ENCODE assay signal across 12 cellular contexts in the genomic region with DNA sequence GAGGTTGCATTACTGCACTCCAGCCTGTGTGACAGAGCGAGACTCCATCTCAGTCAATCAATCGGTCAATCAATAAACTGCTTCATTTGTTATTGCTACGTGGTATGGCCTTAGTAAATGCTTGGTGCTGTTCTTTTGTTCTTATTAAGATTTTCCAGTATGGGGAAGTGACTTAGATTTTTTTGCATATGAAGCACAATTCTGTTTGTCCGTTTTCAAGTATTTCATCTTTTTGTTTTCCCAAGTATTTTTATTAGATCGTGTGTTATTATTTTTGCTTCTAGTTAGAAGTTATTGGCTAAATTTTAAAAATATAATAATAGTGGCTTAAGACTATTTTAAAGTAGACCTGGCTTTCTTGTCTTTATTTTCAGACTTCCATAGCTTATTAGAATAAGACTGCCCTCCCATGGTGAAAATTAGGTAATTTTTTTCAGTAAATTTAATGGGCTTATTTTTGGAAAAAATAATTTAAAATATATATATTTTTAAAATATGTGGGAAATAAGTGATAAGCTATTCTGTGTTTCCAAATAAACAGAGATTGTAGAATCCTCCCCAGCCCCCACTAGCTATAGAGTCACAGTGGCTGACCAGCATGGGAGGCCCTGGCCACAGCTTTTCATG. TPM values are rescaled to one million over a fixed set of nuclear protein-coding genes. Genes with fewer than 3 reads are reported as not detected.
A peak's percentile ranks its signal among the peaks of the same experiment; 100 is the strongest.
DNase-seq lines count a peak whose midpoint lies in the region; ATAC-seq, FAIRE-seq and TF ChIP-seq lines count a peak whose summit lies in the region.
"Had no signal": no experiment of that assay in that cellular context is flagged by ENCODE, and none has a peak within 500 bp of the region (broad histone marks: within the 10 kb centered on the region; RNA-seq: fewer than 3 reads in every experiment).

No MANE protein-coding gene starts in this region.

- CTCF ChIA-PET in HEK293 (lab: Yijun Ruan, JAX): interaction anchor here (0.6 to 2.7 kb wide), 11 partner anchors 10 to 300 kb away, joined by 3 to 15 read pairs (median 4); a partner anchor contains a TSS

- H3K27ac ChIP-seq in HEK293 (ENCODE audit: extremely low read depth, low read depth, low read length): no peak overlapping the region
- H3K27ac ChIP-seq in left lung: no peak overlapping the region

- H3K9me3 ChIP-seq in HEK293 (ENCODE audit: control insufficient read depth, insufficient read depth, low read depth, low read length): no peaks in the 10 kb centered on the region
- no peaks in the 10 kb centered on the region for H3K9me3 ChIP-seq in left lung
- H3K9me3 ChIP-seq: tibial artery had no signal

- in situ Hi-C loops in astrocyte of the spinal cord (cut with HindIII; ENCODE audit: low sequenced_read_pairs): no loop called here

- DNase-seq in AML-193 (lab: John Stamatoyannopoulos, UW) (peak; percentile 27 to 34), astrocyte of the spinal cord (ENCODE audit: low read depth, low spot score) (peak; percentile 52), lung microvascular endothelial cell (ENCODE audit: low read depth in 2 of 2) (peak; percentile 23 to 47), left lung (no peak), urothelium cell line (ENCODE audit: low spot score) (no peak)
- DNase-seq: activated gamma-delta T cell; stimulated activated CD4-positive, alpha-beta T cell treated with anti-CD3 and anti-CD28 coated beads, Interleukin-12 subunit alpha, Interleukin-12 subunit beta, amount 100 ng/mL, for 4 hours; T-cell; tibial artery had no signal

- POLR2A ChIA-PET in HEK293 (lab: Yijun Ruan, JAX): no interaction called here

- H3K4me3 ChIP-seq in HEK293 (ENCODE audit: low read depth, low read length) (no peak overlapping the region), astrocyte of the spinal cord (ENCODE audit: low read depth, low read length) (no peak overlapping the region), left lung (no peak overlapping the region)
- H3K4me3 ChIP-seq: tibial artery had no signal

- H3K27me3 ChIP-seq in left lung: no peaks in the 10 kb centered on the region
- H3K27me3 ChIP-seq: tibial artery had no signal

- no peak for TF ChIP-seq CTCF in HEK293 (tag by site-specific recombination; IDR thresholded peaks at IDR 0.05)
- no peak for TF ChIP-seq CTCF in astrocyte of the spinal cord (IDR thresholded peaks at IDR 0.05; ENCODE audit: low read depth, low read length)
- TF ChIP-seq CTCF in left lung (IDR thresholded peaks at IDR 0.05): peak in 1 of 2 donors; percentile 11

- FAIRE-seq in urothelium cell line (lab: Jason Lieb, UNC): no peak

- ATAC-seq in left lung: no peak
- no peak for ATAC-seq in GM18873 (IDR thresholded peaks at IDR 0.05; ENCODE audit: low FRiP score, unreplicated experiment)
- no peak for ATAC-seq in HG03460 (IDR thresholded peaks at IDR 0.05; ENCODE audit: unreplicated experiment)
- ATAC-seq: T-cell had no signal

- intact Hi-C loops in left lung (cut with DNase I): loop anchor here in 1 of 2 donors (10.0 kb wide), 1 partner anchor 94 kb away; no protein-coding TSS in a partner anchor

- H3K4me1 ChIP-seq in HEK293 (ENCODE audit: control insufficient read depth, insufficient read depth, low read length): no peaks in the 10 kb centered on the region
- no peaks in the 10 kb centered on the region for H3K4me1 ChIP-seq in left lung

- H3K36me3 ChIP-seq in HEK293 (ENCODE audit: control insufficient read depth in 2 of 2, insufficient read depth in 1 of 2, low read length in 2 of 2) (no peaks in the 10 kb centered on the region), left lung (no peaks in the 10 kb centered on the region)
- H3K36me3 ChIP-seq: tibial artery had no signal

TF ChIP-seq in HEK293, 187 proteins besides CTCF, POLR2A, EP300 and RAD21:
- TF ChIP-seq MZF1 (tag by site-specific recombination; IDR thresholded peaks at IDR 0.05; ENCODE audit: borderline replicate concordance): no peak
- TF ChIP-seq ZNF654 (tag by site-specific recombination; IDR thresholded peaks at IDR 0.05; ENCODE audit: low read depth): peak; percentile 24
- TF ChIP-seq ZNF747 (tag by site-specific recombination; IDR thresholded peaks at IDR 0.05): no peak

RNA-seq across cellular contexts. Expression of a gene that starts 14.7 kb away (rescaled TPM):
- total RNA-seq in lung microvascular endothelial cell (not detected in 2 replicates), left lung (1 to 10 TPM; 2.4 to 8.5 TPM)
- total RNA-seq: T-cell had no signal

RNA-seq across cellular contexts. Expression of a gene that starts 34.6 kb away (rescaled TPM):
- total RNA-seq in lung microvascular endothelial cell (not detected in 2 replicates), left lung (10 to 100 TPM; 11.8 to 41.2 TPM)

RNA-seq across cellular contexts. Expression of a gene that starts 43.3 kb away (rescaled TPM):
- total RNA-seq in lung microvascular endothelial cell: not detected in 2 replicates
- 10 to 100 TPM in 1 of 2 donors, 1 to 10 TPM in 1; 2.1 to 27.5 TPM for total RNA-seq in left lung
- total RNA-seq: T-cell had no signal

Comparison
In these comparisons a context has a peak if more than half of its experiments do, and no peak if none do; other contexts are left out.
1. DNase-seq: peak in AML-193 (2 of 2), astrocyte of the spinal cord (single experiment) and lung microvascular endothelial cell (2 of 2); none in left lung (0 of 2) and urothelium cell line (single experiment).
2. RNA of a gene that starts 34.6 kb away (total RNA-seq): 11.8 to 41.2 TPM in left lung; not detected in lung microvascular endothelial cell; every median in the first group is over 10 times any median in the second.